Comparison of ENCODE assay signal across 9 cellular contexts in the genomic region with DNA sequence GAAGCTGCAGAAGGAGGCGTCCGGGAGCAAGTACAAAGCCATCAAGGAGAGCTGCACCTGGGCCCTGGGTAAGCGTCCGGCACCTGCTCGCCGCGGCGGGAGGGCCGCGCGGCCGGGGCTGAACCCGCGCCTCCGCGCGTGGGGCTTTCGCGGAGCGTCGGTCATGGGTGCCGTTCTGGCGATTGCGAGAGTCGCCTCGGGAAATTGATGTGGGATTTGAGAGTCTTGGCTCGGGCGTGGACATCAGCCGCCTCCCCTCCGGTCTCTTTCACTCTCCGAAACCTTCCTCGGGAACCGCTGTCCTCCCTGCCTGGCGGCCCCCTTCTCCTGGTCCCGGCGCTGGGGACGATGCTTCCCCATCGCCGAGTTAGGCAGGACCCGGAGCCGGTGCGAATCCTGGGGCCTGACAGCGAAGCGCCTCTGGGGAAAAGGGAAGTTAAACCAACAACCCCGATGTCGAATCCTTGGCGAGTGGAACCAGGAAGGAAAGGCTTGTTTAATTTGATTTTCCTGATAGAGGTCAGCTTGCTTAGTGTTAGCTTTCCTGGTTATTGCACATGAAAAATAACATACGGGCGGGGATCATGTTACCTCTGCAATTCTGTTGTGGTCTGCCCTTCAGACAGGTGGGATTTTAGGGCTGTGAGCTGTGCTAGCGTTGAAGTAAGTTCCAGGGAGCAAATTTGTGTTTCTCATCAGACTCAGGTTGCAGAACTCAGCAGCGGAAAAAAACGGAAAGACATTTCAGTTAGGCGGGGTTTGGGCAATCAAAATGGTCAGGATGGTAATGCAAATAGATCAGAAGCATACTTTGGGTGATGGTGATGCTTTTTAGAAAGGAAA. TPM values are rescaled to one million over a fixed set of nuclear protein-coding genes. Genes with fewer than 3 reads are reported as not detected.
DNase-seq lines count a peak whose midpoint lies in the region; ATAC-seq and TF ChIP-seq lines count a peak whose summit lies in the region.
"Had no signal": no experiment of that assay in that cellular context is flagged by ENCODE, and none has a peak within 500 bp of the region (broad histone marks: within the 10 kb centered on the region; RNA-seq: fewer than 3 reads in every experiment).

No MANE protein-coding gene starts in this region.

- CTCF ChIA-PET in activated naive CD4-positive, alpha-beta T cell treated with anti-CD3 and anti-CD28 coated beads for 36 hours (lab: Charles Lee): no interaction called here

- peak overlapping the region; percentile 68 for H3K4me3 Mint-ChIP-seq in activated naive CD4-positive, alpha-beta T cell treated with anti-CD3 and anti-CD28 coated beads for 36 hours
- peak overlapping the region; percentile 68 for H3K4me3 Mint-ChIP-seq in memory B cell

- intact Hi-C loops in activated naive CD4-positive, alpha-beta T cell treated with anti-CD3 and anti-CD28 coated beads for 36 hours (cut with micrococcal nuclease): loop anchor here (2.0 kb wide), 1 partner anchor 346 kb away; no protein-coding TSS in a partner anchor
- intact Hi-C loops in thyroid gland (cut with DNase I): no loop called here

- no peaks in the 10 kb centered on the region for H3K9me3 Mint-ChIP-seq in activated naive CD4-positive, alpha-beta T cell treated with anti-CD3 and anti-CD28 coated beads for 36 hours
- no peaks in the 10 kb centered on the region for H3K9me3 Mint-ChIP-seq in memory B cell

- peak overlapping the region; percentile 29 to 54 (median 54) for H3K4me3 ChIP-seq in thyroid gland (replicated peaks in 1 of 3)

- no peaks in the 10 kb centered on the region for H3K9me3 ChIP-seq in thyroid gland

- no peaks in the 10 kb centered on the region for H3K36me3 ChIP-seq in thyroid gland

- H3K36me3 Mint-ChIP-seq in activated naive CD4-positive, alpha-beta T cell treated with anti-CD3 and anti-CD28 coated beads for 36 hours (ENCODE audit: low read depth): no peaks in the 10 kb centered on the region
- H3K36me3 Mint-ChIP-seq in memory B cell: no peaks in the 10 kb centered on the region

- no peak overlapping the region for H3K27ac ChIP-seq in thyroid gland
- H3K27ac ChIP-seq: epithelial cell of prostate had no signal

- H3K4me1 ChIP-seq in thyroid gland: peaks cover 0 to 13% of the 10 kb centered on the region in 2 donors

- no peak for TF ChIP-seq CTCF in thyroid gland (IDR thresholded peaks at IDR 0.05)

- H3K27me3 Mint-ChIP-seq in activated naive CD4-positive, alpha-beta T cell treated with anti-CD3 and anti-CD28 coated beads for 36 hours (ENCODE audit: low read depth): peaks cover 58% of the 10 kb centered on the region
- peaks cover 27% of the 10 kb centered on the region for H3K27me3 Mint-ChIP-seq in memory B cell

- DNase-seq in activated naive CD4-positive, alpha-beta T cell treated with anti-CD3 and anti-CD28 coated beads for 36 hours: peak; percentile 6
- DNase-seq in activated naive CD4-positive, alpha-beta T cell treated with Interleukin-2 at 50 U/mL for 16 hours: no peak
- DNase-seq in RKO (ENCODE audit: low spot score): peak; percentile 35
- peak; percentile 62 for DNase-seq in ecto neural progenitor cell (ENCODE audit: low spot score)
- DNase-seq in memory B cell (ENCODE audit: low spot score in 2 of 2): no peak
- peak; percentile 13 to 18 for DNase-seq in thyroid gland

- peak; percentile 30 for ATAC-seq in HG03103 (IDR thresholded peaks at IDR 0.05; ENCODE audit: low read depth, unreplicated experiment)
- ATAC-seq in memory B cell (ENCODE audit: low read depth): peak; percentile 26
- ATAC-seq in GM18873 (IDR thresholded peaks at IDR 0.05; ENCODE audit: low FRiP score, unreplicated experiment): no peak

- H3K4me1 Mint-ChIP-seq in activated naive CD4-positive, alpha-beta T cell treated with anti-CD3 and anti-CD28 coated beads for 36 hours (ENCODE audit: low read depth): peaks cover 11% of the 10 kb centered on the region
- H3K4me1 Mint-ChIP-seq in memory B cell: peaks cover 3% of the 10 kb centered on the region

- WGBS in thyroid gland, 2 donors: 8 to 16% methylated on average over 17 to 32 of the region's 53 CpGs

- H3K27me3 ChIP-seq in thyroid gland: no peaks in the 10 kb centered on the region

- no peak for TF ChIP-seq POLR2A in thyroid gland (IDR thresholded peaks at IDR 0.05)

- H3K27ac Mint-ChIP-seq in activated naive CD4-positive, alpha-beta T cell treated with anti-CD3 and anti-CD28 coated beads for 36 hours: no peak overlapping the region
- H3K27ac Mint-ChIP-seq in memory B cell: no peak overlapping the region

RNA-seq across cellular contexts. Expression of a gene that starts 0.6 kb away (rescaled TPM):
- under 1 TPM; 0.72 TPM for total RNA-seq in activated naive CD4-positive, alpha-beta T cell treated with anti-CD3 and anti-CD28 coated beads for 36 hours
- 1 to 10 TPM; 2.4 to 7.2 (median 4.4) TPM for total RNA-seq in thyroid gland

RNA-seq across cellular contexts. Expression of a gene that starts 55.1 kb away (rescaled TPM):
- total RNA-seq in activated naive CD4-positive, alpha-beta T cell treated with anti-CD3 and anti-CD28 coated beads for 36 hours: 1 to 10 TPM; 4.3 to 4.4 TPM
- 10 to 100 TPM; 26.4 to 47.8 (median 31.2) TPM for total RNA-seq in thyroid gland

RNA-seq across cellular contexts. Expression of a gene that starts 56.0 kb away (rescaled TPM):
- not detected for total RNA-seq in activated naive CD4-positive, alpha-beta T cell treated with anti-CD3 and anti-CD28 coated beads for 36 hours
- not detected for total RNA-seq in thyroid gland

Comparison
In these comparisons a context has a peak if more than half of its experiments do, and no peak if none do; other contexts are left out.
1. DNase-seq: peak in activated naive CD4-positive, alpha-beta T cell treated with anti-CD3 and anti-CD28 coated beads for 36 hours (single experiment), RKO (single experiment), ecto neural progenitor cell (single experiment) and thyroid gland (2 of 2); none in activated naive CD4-positive, alpha-beta T cell treated with Interleukin-2 at 50 U/mL for 16 hours (single experiment) and memory B cell (0 of 2).
2. RNA of a gene that starts 55.1 kb away (total RNA-seq): 26.4 to 47.8 TPM in thyroid gland; 4.3 to 4.4 TPM in activated naive CD4-positive, alpha-beta T cell treated with anti-CD3 and anti-CD28 coated beads for 36 hours; every median in the first group is over 4 times any median in the second.